ENCODE assay signal across 11 cellular contexts in genomic region chr2:101900375-101900774, GRCh38.
DNase-seq lines count a peak whose midpoint lies in the region; ATAC-seq lines count a peak whose summit lies in the region.
"Had no signal": no experiment of that assay in that cellular context is flagged by ENCODE, and none has a peak within 500 bp of the region (broad histone marks: within the 10 kb centered on the region; RNA-seq: fewer than 3 reads in every experiment).

No MANE protein-coding gene starts in this region.

- CTCF ChIA-PET in activated CD4-positive, alpha-beta memory T cell treated with anti-CD3 and anti-CD28 coated beads for 36 hours (lab: Charles Lee) = interaction anchor here (0.6 to 3.7 kb wide), 8 partner anchors 17 to 542 kb away, joined by 3 to 16 read pairs (median 4); no protein-coding TSS in a partner anchor

- peak overlapping the region; percentile 93 for H3K27ac Mint-ChIP-seq in activated CD4-positive, alpha-beta memory T cell treated with anti-CD3 and anti-CD28 coated beads for 36 hours
- H3K27ac Mint-ChIP-seq: natural killer cell treated with Interleukin-12 subunit alpha and Interleukin-12 subunit beta and Interleukin-15 and Interleukin-18, amount 100 ng/mL, for 72 hours had no signal

- peak; percentile 88 for DNase-seq in activated CD4-positive, alpha-beta memory T cell treated with anti-CD3 and anti-CD28 coated beads for 36 hours
- DNase-seq in stimulated activated CD4-positive, alpha-beta T cell treated with anti-CD3 and anti-CD28 coated beads, Interleukin-1b, Interleukin-23, amount 100 ng/mL, for 24 hours (ENCODE audit: low read depth in 4 of 4, low spot score in 1 of 4) = peak; percentile 14 to 55 (median 34)
- no peak for DNase-seq in HT-29 (ENCODE audit: low spot score)
- DNase-seq in AG08396 (ENCODE audit: low spot score) = no peak
- DNase-seq in NCI-H510A (lab: John Stamatoyannopoulos, UW) = no peak
- DNase-seq in NCI-H1694 treated with DMSO at 0.1 percent for 48 hours (lab: John Stamatoyannopoulos, UW) = no peak
- DNase-seq: heart right ventricle, NCI-H1694 had no signal

- peaks cover 10% of the 10 kb centered on the region for H3K36me3 Mint-ChIP-seq in activated CD4-positive, alpha-beta memory T cell treated with anti-CD3 and anti-CD28 coated beads for 36 hours

- ATAC-seq in GM18520 (IDR thresholded peaks at IDR 0.05; ENCODE audit: unreplicated experiment) (peak; percentile 86), GM21619 (IDR thresholded peaks at IDR 0.05; ENCODE audit: unreplicated experiment) (peak; percentile 67)

- POLR2A ChIA-PET in activated CD4-positive, alpha-beta memory T cell treated with anti-CD3 and anti-CD28 coated beads for 36 hours (lab: Charles Lee) = interaction anchor here (0.7 to 1.3 kb wide), 4 partner anchors 99 to 149 kb away, joined by 3 to 5 read pairs (median 4); no protein-coding TSS in a partner anchor

- H3K4me1 Mint-ChIP-seq in activated CD4-positive, alpha-beta memory T cell treated with anti-CD3 and anti-CD28 coated beads for 36 hours (ENCODE audit: low read depth) = peaks cover 40% of the 10 kb centered on the region

- intact Hi-C loops in activated CD4-positive, alpha-beta memory T cell treated with anti-CD3 and anti-CD28 coated beads for 36 hours (cut with micrococcal nuclease) = loop anchor here (1.0 to 2.0 kb wide), 10 partner anchors 12 to 538 kb away; no protein-coding TSS in a partner anchor

- H3K27me3 Mint-ChIP-seq in activated CD4-positive, alpha-beta memory T cell treated with anti-CD3 and anti-CD28 coated beads for 36 hours = peaks cover 15% of the 10 kb centered on the region

- peak overlapping the region; percentile 56 for H3K4me3 Mint-ChIP-seq in activated CD4-positive, alpha-beta memory T cell treated with anti-CD3 and anti-CD28 coated beads for 36 hours
- H3K4me3 Mint-ChIP-seq: natural killer cell treated with Interleukin-12 subunit alpha and Interleukin-12 subunit beta and Interleukin-15 and Interleukin-18, amount 100 ng/mL, for 72 hours had no signal

- H3K9me3 Mint-ChIP-seq in activated CD4-positive, alpha-beta memory T cell treated with anti-CD3 and anti-CD28 coated beads for 36 hours = peaks cover 32% of the 10 kb centered on the region

Comparison
In these comparisons a context has a peak if more than half of its experiments do, and no peak if none do; other contexts are left out.
1. DNase-seq: peak in activated CD4-positive, alpha-beta memory T cell treated with anti-CD3 and anti-CD28 coated beads for 36 hours (single experiment) and stimulated activated CD4-positive, alpha-beta T cell treated with anti-CD3 and anti-CD28 coated beads, Interleukin-1b, Interleukin-23, amount 100 ng/mL, for 24 hours (4 of 4); none in HT-29 (single experiment), AG08396 (single experiment), NCI-H510A (single experiment) and NCI-H1694 treated with DMSO at 0.1 percent for 48 hours (single experiment).